Comparison of ENCODE assay signal across 26 cellular contexts in genomic region chr10:78223088-78223487, GRCh38.
"Had no signal": no experiment of that assay in that cellular context is flagged by ENCODE, and none has a peak within 500 bp of the region (broad histone marks: within the 10 kb centered on the region; RNA-seq: fewer than 3 reads in every experiment).

No MANE protein-coding gene starts in this region.

- H3K36me3 Mint-ChIP-seq: immature natural killer cell; naive thymus-derived CD8-positive, alpha-beta T cell; stimulated activated naive B cell treated with anti-CD40 and anti-IgM and Interleukin-4, amounts not matched to agents 10 μg/mL and 1 μg/mL and 100 μg/mL, for 72 hours had no signal

- H3K4me1 ChIP-seq: esophagus squamous epithelium, pancreas, psoas muscle, tibial nerve, upper lobe of left lung had no signal

- H3K36me3 ChIP-seq: esophagus squamous epithelium, lower lobe of right lung, neutrophil, pancreas, thoracic aorta, tibial nerve, upper lobe of left lung had no signal

- H3K4me1 Mint-ChIP-seq: immature natural killer cell; naive thymus-derived CD8-positive, alpha-beta T cell; stimulated activated naive B cell treated with anti-CD40 and anti-IgM and Interleukin-4, amounts not matched to agents 10 μg/mL and 1 μg/mL and 100 μg/mL, for 72 hours had no signal

- H3K27ac ChIP-seq: esophagus squamous epithelium, lower lobe of right lung, neutrophil, pancreas, psoas muscle, skin epidermis, thoracic aorta, tibial nerve, upper lobe of left lung had no signal

- H3K9me3 Mint-ChIP-seq: effector memory CD8-positive, alpha-beta T cell; immature natural killer cell; naive thymus-derived CD8-positive, alpha-beta T cell; stimulated activated naive CD8-positive, alpha-beta T cell treated with anti-CD3 and anti-CD28 coated beads, Interleukin-15, Interleukin-2, amounts not matched to agents 100 ng/mL and 50 ng/mL, for 24 hours had no signal

- H3K27ac Mint-ChIP-seq: effector memory CD8-positive, alpha-beta T cell; immature natural killer cell; stimulated activated naive B cell treated with anti-CD40 and anti-IgM and Interleukin-4, amounts not matched to agents 10 μg/mL and 1 μg/mL and 100 μg/mL, for 72 hours; stimulated activated naive CD8-positive, alpha-beta T cell treated with anti-CD3 and anti-CD28 coated beads, Interleukin-15, Interleukin-2, amounts not matched to agents 100 ng/mL and 50 ng/mL, for 24 hours had no signal

- H3K27me3 ChIP-seq: neutrophil, pancreas, tibial nerve, upper lobe of left lung had no signal

- H3K4me3 ChIP-seq: esophagus squamous epithelium, lower lobe of right lung, pancreas, psoas muscle, skin epidermis, thoracic aorta, tibial nerve, upper lobe of left lung had no signal

- FAIRE-seq: endometrium, pancreas had no signal

- DNase-seq: cortex of kidney; effector memory CD8-positive, alpha-beta T cell; erythroblast; esophagus squamous epithelium; foreskin melanocyte; hypothalamus; immature natural killer cell; islet precursor cell; kidney glomerular epithelial cell; left colon; left ventricle myocardium superior; lower lobe of right lung; naive thymus-derived CD8-positive, alpha-beta T cell; pancreas; psoas muscle; right cardiac atrium; stimulated activated CD4-positive, alpha-beta T cell treated with anti-CD3 and anti-CD28 coated beads, Interleukin-15, amount 100 ng/mL, for 24 hours; stimulated activated CD4-positive, alpha-beta T cell treated with anti-CD3 and anti-CD28 coated beads, Interleukin-2, amount 100 ng/mL, for 48 hours; stimulated activated naive B cell treated with anti-CD40 and anti-IgM and Interleukin-4, amounts not matched to agents 10 μg/mL and 1 μg/mL and 100 μg/mL, for 72 hours had no signal

- H3K9me3 ChIP-seq: esophagus squamous epithelium, lower lobe of right lung, neutrophil, pancreas, psoas muscle, thoracic aorta, tibial nerve, upper lobe of left lung had no signal

- H3K4me3 Mint-ChIP-seq: effector memory CD8-positive, alpha-beta T cell; immature natural killer cell; naive thymus-derived CD8-positive, alpha-beta T cell; stimulated activated naive B cell treated with anti-CD40 and anti-IgM and Interleukin-4, amounts not matched to agents 10 μg/mL and 1 μg/mL and 100 μg/mL, for 72 hours; stimulated activated naive CD8-positive, alpha-beta T cell treated with anti-CD3 and anti-CD28 coated beads, Interleukin-15, Interleukin-2, amounts not matched to agents 100 ng/mL and 50 ng/mL, for 24 hours had no signal
